21 cellular contexts compared by ENCODE assay signal in the genomic region with DNA sequence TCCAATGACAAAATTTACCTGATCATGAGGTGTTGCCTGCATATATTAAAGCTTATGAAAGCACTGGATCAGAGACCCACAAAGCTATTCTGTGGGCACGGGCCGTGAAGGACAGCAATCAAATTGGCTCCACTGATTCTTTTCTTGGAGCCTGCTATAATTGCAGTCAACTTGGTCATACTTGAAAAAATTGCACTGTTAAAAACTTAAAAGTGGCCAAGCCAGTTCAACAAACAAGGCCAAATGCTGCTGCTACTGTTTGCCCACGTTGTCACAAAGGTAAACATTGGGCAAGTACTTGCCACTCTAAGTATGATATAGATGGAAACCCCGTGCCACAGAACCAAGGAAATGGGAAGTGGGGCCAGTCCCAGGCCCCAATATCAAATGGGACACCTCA. TPM values are rescaled to one million over a fixed set of nuclear protein-coding genes. Genes with fewer than 3 reads are reported as not detected.
A peak's percentile ranks its signal among the peaks of the same experiment; 100 is the strongest.
DNase-seq lines count a peak whose midpoint lies in the region; ATAC-seq and TF ChIP-seq lines count a peak whose summit lies in the region.
"Had no signal": no experiment of that assay in that cellular context is flagged by ENCODE, and none has a peak within 500 bp of the region (broad histone marks: within the 10 kb centered on the region; RNA-seq: fewer than 3 reads in every experiment).

No MANE protein-coding gene starts in this region.

- intact Hi-C loops in body of pancreas (cut with DNase I): no loop called here
- intact Hi-C loops in colonic mucosa (cut with DNase I): no loop called here

- H3K36me3 ChIP-seq in body of pancreas (replicated peaks in 1 of 2; ENCODE audit: insufficient read depth in 1 of 2, low read depth in 2 of 2) (no peaks in the 10 kb centered on the region), colonic mucosa (no peaks in the 10 kb centered on the region)

- H3K9me3 ChIP-seq in body of pancreas (peaks cover 0 to 9% (median 0%) of the 10 kb centered on the region in 3 donors), colonic mucosa (no peaks in the 10 kb centered on the region)
- H3K9me3 ChIP-seq: SK-N-SH had no signal

- no peak for TF ChIP-seq POLR2A in body of pancreas (IDR thresholded peaks at IDR 0.05)

- TF ChIP-seq CTCF in C4-2B (conservative IDR thresholded peaks at IDR 0.05) (no peak), body of pancreas (IDR thresholded peaks at IDR 0.05) (no peak), colonic mucosa (IDR thresholded peaks at IDR 0.05) (no peak)

- DNase-seq in DMS153 (lab: John Stamatoyannopoulos, UW) (peak; percentile 54), DMS153 treated with DMSO at 0.1 percent for 48 hours (lab: John Stamatoyannopoulos, UW; ENCODE audit: unreplicated experiment) (no peak), NCI-H1105 (lab: John Stamatoyannopoulos, UW) (peak; percentile 3), body of pancreas (peak; percentile 29 to 60 (median 50)), colonic mucosa (no peak), superior temporal gyrus (ENCODE audit: extremely low spot score) (no peak)
- DNase-seq: AML-193; DMS 273 treated with DMSO at 0.1 percent for 48 hours; GOT3; KBM-7; MV-4-11; NCI-H2107; NCI-H226; NCI-H526 treated with DMSO at 0.1 percent for 48 hours; NK-92 treated with Interleukin-12 subunit alpha and Interleukin-12 subunit beta, amount 100 ng/mL, for 24 hours; Right ventricle myocardium superior; SK-N-SH; T-helper 1 cell had no signal

- H3K27ac ChIP-seq in C4-2B (peak overlapping the region; percentile 74), body of pancreas (no peak overlapping the region), colonic mucosa (no peak overlapping the region)
- H3K27ac ChIP-seq: 22Rv1 had no signal

- no peaks in the 10 kb centered on the region for H3K27me3 ChIP-seq in body of pancreas
- no peaks in the 10 kb centered on the region for H3K27me3 ChIP-seq in colonic mucosa

- H3K4me3 ChIP-seq in body of pancreas (no peak overlapping the region), colonic mucosa (no peak overlapping the region)

- H3K4me1 ChIP-seq in body of pancreas (peaks cover 16% of the 10 kb centered on the region), colonic mucosa (no peaks in the 10 kb centered on the region)

- 15 to 27% methylated on average over 4 of the region's 4 CpGs for WGBS in body of pancreas, 2 donors

- ATAC-seq in body of pancreas (no peak), HG03108 (IDR thresholded peaks at IDR 0.05; ENCODE audit: unreplicated experiment) (no peak)

- no peak overlapping the region for H3K9ac ChIP-seq in colonic mucosa (ENCODE audit: low read depth in 2 of 2, low read length in 2 of 2)
- H3K9ac ChIP-seq: SK-N-SH had no signal

RNA-seq across cellular contexts. Expression of gene CYP4A11, which starts 37.8 kb away (rescaled TPM):
- total RNA-seq in body of pancreas (under 1 TPM in 1 of 2 donors, not detected in 1; 0.78 TPM), colonic mucosa (under 1 TPM in 1 of 2 donors, not detected in 1; 0.57 TPM)
- total RNA-seq: Right ventricle myocardium superior had no signal

Comparison
In these comparisons a context has a peak if more than half of its experiments do, and no peak if none do; other contexts are left out.
1. DNase-seq: peak in DMS153 (single experiment), NCI-H1105 (single experiment) and body of pancreas (4 of 4); none in DMS153 treated with DMSO at 0.1 percent for 48 hours (single experiment), colonic mucosa (single experiment) and superior temporal gyrus (single experiment).